ENCODE assay signal across 8 cellular contexts in the genomic region with DNA sequence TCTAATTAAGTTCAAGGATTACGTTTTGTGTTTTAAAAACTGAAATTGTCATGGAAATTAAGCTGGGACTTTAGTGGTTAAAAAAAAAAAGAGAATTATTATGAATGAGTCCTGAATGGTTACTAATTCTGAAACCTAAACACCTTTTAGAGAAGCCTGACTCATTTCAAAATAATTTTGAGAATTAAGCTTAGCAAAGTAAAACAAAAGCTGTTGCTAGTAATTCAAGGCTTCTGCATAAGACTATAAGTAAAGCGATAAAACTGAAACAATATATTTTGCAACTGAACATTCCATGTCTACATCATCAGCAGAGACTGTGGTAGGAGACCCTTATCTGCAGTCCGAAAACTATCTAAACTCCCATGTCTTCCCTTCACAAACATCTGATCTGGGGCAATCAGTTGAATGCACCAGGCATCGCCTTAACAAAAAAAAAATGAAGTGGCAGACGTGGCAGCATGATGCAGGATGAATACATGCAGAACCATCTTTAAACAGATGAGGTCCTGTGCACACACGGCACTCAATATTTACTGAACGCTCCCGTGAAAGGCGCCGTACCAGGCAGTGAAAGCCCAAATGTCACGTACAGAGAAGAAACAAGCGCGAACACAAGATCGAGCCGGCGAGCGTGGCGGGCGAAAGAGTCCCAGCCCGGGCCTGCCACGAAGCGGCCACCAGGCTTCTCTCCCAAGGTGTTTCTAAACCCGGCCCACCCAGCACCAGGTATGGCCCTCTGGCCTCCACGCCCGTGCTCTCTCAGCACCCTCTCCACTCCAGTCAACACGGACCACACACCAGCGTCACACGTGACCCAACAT.
DNase-seq lines count a peak whose midpoint lies in the region; ATAC-seq and TF ChIP-seq lines count a peak whose summit lies in the region.

No MANE protein-coding gene starts in this region.

- no peaks in the 10 kb centered on the region for H3K9me3 ChIP-seq in esophagus (ENCODE audit: control insufficient read depth in 2 of 2, insufficient read depth in 1 of 2, low read depth in 1 of 2, low read length in 1 of 2)

- CTCF ChIA-PET in activated naive CD4-positive, alpha-beta T cell treated with anti-CD3 and anti-CD28 coated beads for 36 hours (lab: Charles Lee): interaction anchor here (0.8 to 1.7 kb wide), 4 partner anchors 13 to 67 kb away, joined by 3 to 5 read pairs (median 3); no protein-coding TSS in a partner anchor

- intact Hi-C loops in activated naive CD4-positive, alpha-beta T cell treated with anti-CD3 and anti-CD28 coated beads for 36 hours (cut with micrococcal nuclease): loop anchor here (1.0 kb wide), 5 partner anchors 11 to 61 kb away; no protein-coding TSS in a partner anchor

- no peak for TF ChIP-seq CTCF in progenitor cell of endocrine pancreas (IDR thresholded peaks at IDR 0.05; ENCODE audit: unreplicated experiment)

- peaks cover 5 to 14% of the 10 kb centered on the region in 2 donors for H3K4me1 ChIP-seq in esophagus (ENCODE audit: control insufficient read depth in 2 of 2, insufficient read depth in 2 of 2, low read length in 1 of 2)

- H3K36me3 ChIP-seq in esophagus (ENCODE audit: control insufficient read depth in 2 of 2, insufficient read depth in 2 of 2, low read length in 1 of 2): no peaks in the 10 kb centered on the region

- H3K27ac Mint-ChIP-seq in activated naive CD4-positive, alpha-beta T cell treated with anti-CD3 and anti-CD28 coated beads for 36 hours: peak overlapping the region; percentile 73
- H3K27ac Mint-ChIP-seq in progenitor cell of endocrine pancreas: peak overlapping the region; percentile 2

- no peaks in the 10 kb centered on the region for H3K9me3 Mint-ChIP-seq in activated naive CD4-positive, alpha-beta T cell treated with anti-CD3 and anti-CD28 coated beads for 36 hours
- no peaks in the 10 kb centered on the region for H3K9me3 Mint-ChIP-seq in progenitor cell of endocrine pancreas (ENCODE audit: low read depth)

- peaks cover 75% of the 10 kb centered on the region for H3K4me1 Mint-ChIP-seq in activated naive CD4-positive, alpha-beta T cell treated with anti-CD3 and anti-CD28 coated beads for 36 hours (ENCODE audit: low read depth)
- peaks cover 51% of the 10 kb centered on the region for H3K4me1 Mint-ChIP-seq in progenitor cell of endocrine pancreas (ENCODE audit: low read depth)

- no peaks in the 10 kb centered on the region for H3K27me3 ChIP-seq in esophagus (ENCODE audit: control insufficient read depth in 1 of 2, insufficient read depth in 2 of 2, low read length in 2 of 2)

- peak overlapping the region; percentile 43 to 52 for H3K4me3 ChIP-seq in esophagus (ENCODE audit: low read depth in 1 of 2, low read length in 2 of 2)

- H3K27ac ChIP-seq in esophagus (ENCODE audit: low read depth in 2 of 2, low read length in 1 of 2): peak overlapping the region; percentile 63 to 74

- no peaks in the 10 kb centered on the region for H3K27me3 Mint-ChIP-seq in activated naive CD4-positive, alpha-beta T cell treated with anti-CD3 and anti-CD28 coated beads for 36 hours (ENCODE audit: low read depth)
- no peaks in the 10 kb centered on the region for H3K27me3 Mint-ChIP-seq in progenitor cell of endocrine pancreas

- WGBS in esophagus, 2 donors: 29 to 38% methylated on average over 28 of the region's 28 CpGs

- H3K36me3 Mint-ChIP-seq in activated naive CD4-positive, alpha-beta T cell treated with anti-CD3 and anti-CD28 coated beads for 36 hours (ENCODE audit: low read depth): peaks cover 11% of the 10 kb centered on the region
- H3K36me3 Mint-ChIP-seq in progenitor cell of endocrine pancreas (ENCODE audit: insufficient read depth): no peaks in the 10 kb centered on the region

- no peak for DNase-seq in activated naive CD4-positive, alpha-beta T cell treated with anti-CD3 and anti-CD28 coated beads for 36 hours
- DNase-seq in activated naive CD4-positive, alpha-beta T cell treated with Interleukin-2 at 50 U/mL for 16 hours: no peak
- DNase-seq in NCI-H226: peak; percentile 89
- no peak for DNase-seq in progenitor cell of endocrine pancreas (ENCODE audit: low spot score, unreplicated experiment)
- DNase-seq in stimulated activated CD4-positive, alpha-beta T cell treated with anti-CD3 and anti-CD28 coated beads, Interleukin-2, amount 100 ng/mL, for 24 hours: no peak
- no peak for DNase-seq in NCI-H526 (lab: John Stamatoyannopoulos, UW)

- no peak for ATAC-seq in HG02642 (IDR thresholded peaks at IDR 0.05; ENCODE audit: poor library complexity, unreplicated experiment)

- H3K4me3 Mint-ChIP-seq in activated naive CD4-positive, alpha-beta T cell treated with anti-CD3 and anti-CD28 coated beads for 36 hours: peak overlapping the region; percentile 1
- H3K4me3 Mint-ChIP-seq in progenitor cell of endocrine pancreas (ENCODE audit: low read depth): no peak overlapping the region
